9 cellular contexts compared by ENCODE assay signal in genomic region chr1:211734791-211735190, GRCh38. TPM values are rescaled to one million over a fixed set of nuclear protein-coding genes. Genes with fewer than 3 reads are reported as not detected.
DNase-seq lines count a peak whose midpoint lies in the region; ATAC-seq and TF ChIP-seq lines count a peak whose summit lies in the region.
"Had no signal": no experiment of that assay in that cellular context is flagged by ENCODE, and none has a peak within 500 bp of the region (broad histone marks: within the 10 kb centered on the region; RNA-seq: fewer than 3 reads in every experiment).

No MANE protein-coding gene starts in this region.

- H3K4me1 ChIP-seq in thyroid gland, result peaks cover 21 to 33% of the 10 kb centered on the region in 2 donors

- 20 to 25% methylated on average over 4 of the region's 4 CpGs for WGBS in thyroid gland, 2 donors

- DNase-seq in NCI-H1436 (lab: John Stamatoyannopoulos, UW), result peak; percentile 27
- no peak for DNase-seq in NCI-H1436 treated with DMSO at 0.1 percent for 48 hours (lab: John Stamatoyannopoulos, UW)
- peak; percentile 83 for DNase-seq in NCI-H510A (lab: John Stamatoyannopoulos, UW)
- peak; percentile 54 for DNase-seq in dermis blood vessel endothelial cell
- peak; percentile 83 to 87 for DNase-seq in thyroid gland
- DNase-seq in stimulated activated CD4-positive, alpha-beta T cell treated with anti-CD3 and anti-CD28 coated beads, Interleukin-12 subunit alpha, Interleukin-12 subunit beta, amount 100 ng/mL, for 4 hours, result no peak

- no peak for TF ChIP-seq CTCF in thyroid gland (IDR thresholded peaks at IDR 0.05)

- intact Hi-C loops in thyroid gland (cut with DNase I), result no loop called here

- no peaks in the 10 kb centered on the region for H3K36me3 ChIP-seq in thyroid gland

- no peaks in the 10 kb centered on the region for H3K9me3 ChIP-seq in thyroid gland

- H3K27me3 ChIP-seq in thyroid gland, result no peaks in the 10 kb centered on the region

- no peak for TF ChIP-seq POLR2A in thyroid gland (IDR thresholded peaks at IDR 0.05)

- peak overlapping the region; percentile 82 to 88 (median 82) for H3K27ac ChIP-seq in thyroid gland

- H3K4me3 ChIP-seq in thyroid gland (replicated peaks in 1 of 3), result no peak overlapping the region

- ATAC-seq in GM19455 (IDR thresholded peaks at IDR 0.05; ENCODE audit: unreplicated experiment) (no peak), GM21360 (IDR thresholded peaks at IDR 0.05; ENCODE audit: unreplicated experiment) (no peak)
- ATAC-seq: natural killer cell treated with Interleukin-12 subunit alpha and Interleukin-12 subunit beta and Interleukin-15 and Interleukin-18, amount 100 ng/mL, for 72 hours had no signal

RNA-seq across cellular contexts. Expression of gene NEK2, which starts 59.4 kb away (rescaled TPM):
- total RNA-seq in dermis blood vessel endothelial cell, result 7.1 and 48.8 TPM in 2 replicates
- 1 to 10 TPM in 1 of 4 donors, under 1 TPM in 2, not detected in 1; 0.11 to 2.4 (median 0.40) TPM for total RNA-seq in thyroid gland

Comparison
In these comparisons a context has a peak if more than half of its experiments do, and no peak if none do; other contexts are left out.
1. DNase-seq: peak in NCI-H1436 (single experiment), NCI-H510A (single experiment), dermis blood vessel endothelial cell (single experiment) and thyroid gland (2 of 2); none in NCI-H1436 treated with DMSO at 0.1 percent for 48 hours (single experiment) and stimulated activated CD4-positive, alpha-beta T cell treated with anti-CD3 and anti-CD28 coated beads, Interleukin-12 subunit alpha, Interleukin-12 subunit beta, amount 100 ng/mL, for 4 hours (single experiment).